ENCODE assay signal across 27 cellular contexts in the genomic region with DNA sequence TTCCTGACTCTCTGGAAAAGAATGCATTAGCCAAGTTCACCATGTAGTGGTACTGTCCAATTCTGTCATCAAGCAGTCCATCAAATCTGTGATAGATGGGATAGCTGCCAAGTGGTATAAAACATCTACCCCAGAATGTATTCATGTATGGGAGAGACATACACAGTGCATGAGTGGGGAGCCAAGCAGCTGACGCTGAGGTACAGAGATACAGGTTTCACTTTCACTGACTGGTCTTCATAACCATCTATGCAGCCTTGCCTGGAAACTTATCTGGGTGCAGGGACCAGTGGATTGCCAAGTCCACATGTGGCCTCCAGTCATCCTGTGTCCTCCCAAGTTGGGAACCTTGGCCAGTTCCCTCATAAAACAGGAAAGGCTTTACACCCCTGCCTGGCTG.
"Had no signal": no experiment of that assay in that cellular context is flagged by ENCODE, and none has a peak within 500 bp of the region (broad histone marks: within the 10 kb centered on the region; RNA-seq: fewer than 3 reads in every experiment).

No MANE protein-coding gene starts in this region.

- H3K9me3 Mint-ChIP-seq: memory B cell; stimulated activated effector memory CD8-positive, alpha-beta T cell treated with anti-CD3 and anti-CD28 coated beads, Interleukin-12 subunit alpha, Interleukin-12 subunit beta, amount 100 ng/mL, for 72 hours; type B pancreatic cell had no signal

- H3K36me3 ChIP-seq: left ventricle myocardium inferior, pancreas, prostate gland, spleen, suprapubic skin, thoracic aorta, tibial artery, uterus had no signal

- FAIRE-seq: islet of Langerhans, kidney, pancreas, small intestine had no signal

- H3K27me3 ChIP-seq: pancreas, spleen, suprapubic skin, tibial artery, uterus had no signal

- H3K27me3 Mint-ChIP-seq: memory B cell; natural killer cell treated with Interleukin-12 subunit alpha and Interleukin-12 subunit beta and Interleukin-15 and Interleukin-18, amount 100 ng/mL, for 72 hours; stimulated activated naive CD8-positive, alpha-beta T cell treated with anti-CD3 and anti-CD28 coated beads, Interleukin-15, Interleukin-2, amounts not matched to agents 100 ng/mL and 50 ng/mL, for 24 hours; type B pancreatic cell had no signal

- H3K4me1 ChIP-seq: left ventricle myocardium inferior, pancreas, prostate gland, spleen, suprapubic skin, tibial artery, uterus had no signal

- H3K36me3 Mint-ChIP-seq: memory B cell; natural killer cell treated with Interleukin-12 subunit alpha and Interleukin-12 subunit beta and Interleukin-15 and Interleukin-18, amount 100 ng/mL, for 72 hours; stimulated activated effector memory CD8-positive, alpha-beta T cell treated with anti-CD3 and anti-CD28 coated beads, Interleukin-12 subunit alpha, Interleukin-12 subunit beta, amount 100 ng/mL, for 72 hours; type B pancreatic cell had no signal

- ATAC-seq: mucosa of descending colon; naive thymus-derived CD4-positive, alpha-beta T cell; natural killer cell treated with Interleukin-12 subunit alpha and Interleukin-12 subunit beta and Interleukin-15 and Interleukin-18, amount 100 ng/mL, for 72 hours; pancreas; right cardiac atrium; sciatic nerve; stimulated activated effector memory CD8-positive, alpha-beta T cell treated with anti-CD3 and anti-CD28 coated beads, Interleukin-12 subunit alpha, Interleukin-12 subunit beta, amount 100 ng/mL, for 72 hours had no signal

- H3K9me3 ChIP-seq: pancreas, prostate gland, thoracic aorta, uterus had no signal

- H3K4me1 Mint-ChIP-seq: immature natural killer cell; memory B cell; stimulated activated effector memory CD8-positive, alpha-beta T cell treated with anti-CD3 and anti-CD28 coated beads, Interleukin-12 subunit alpha, Interleukin-12 subunit beta, amount 100 ng/mL, for 72 hours had no signal

- H3K27ac ChIP-seq: left ventricle myocardium inferior, pancreas, prostate gland, spleen, suprapubic skin, thoracic aorta, tibial artery, uterus had no signal

- H3K27ac Mint-ChIP-seq: immature natural killer cell; memory B cell; naive thymus-derived CD4-positive, alpha-beta T cell; natural killer cell treated with Interleukin-12 subunit alpha and Interleukin-12 subunit beta and Interleukin-15 and Interleukin-18, amount 100 ng/mL, for 72 hours; stimulated activated effector memory CD8-positive, alpha-beta T cell treated with anti-CD3 and anti-CD28 coated beads, Interleukin-12 subunit alpha, Interleukin-12 subunit beta, amount 100 ng/mL, for 72 hours; stimulated activated naive CD8-positive, alpha-beta T cell treated with anti-CD3 and anti-CD28 coated beads, Interleukin-15, Interleukin-2, amounts not matched to agents 100 ng/mL and 50 ng/mL, for 24 hours; type B pancreatic cell had no signal

- H3K4me3 Mint-ChIP-seq: immature natural killer cell; memory B cell; naive thymus-derived CD4-positive, alpha-beta T cell; natural killer cell treated with Interleukin-12 subunit alpha and Interleukin-12 subunit beta and Interleukin-15 and Interleukin-18, amount 100 ng/mL, for 72 hours; stimulated activated effector memory CD8-positive, alpha-beta T cell treated with anti-CD3 and anti-CD28 coated beads, Interleukin-12 subunit alpha, Interleukin-12 subunit beta, amount 100 ng/mL, for 72 hours; stimulated activated naive CD8-positive, alpha-beta T cell treated with anti-CD3 and anti-CD28 coated beads, Interleukin-15, Interleukin-2, amounts not matched to agents 100 ng/mL and 50 ng/mL, for 24 hours; type B pancreatic cell had no signal

- H3K4me3 ChIP-seq: left ventricle myocardium inferior, lung, mucosa of descending colon, pancreas, prostate gland, spleen, suprapubic skin, thoracic aorta, tibial artery, uterus had no signal

- DNase-seq: hypothalamus; immature natural killer cell; kidney; left ventricle myocardium inferior; midbrain; mucosa of descending colon; naive thymus-derived CD4-positive, alpha-beta T cell; pancreas; retina; right cardiac atrium; small intestine; spleen; stimulated activated CD4-positive, alpha-beta T cell treated with anti-CD3 and anti-CD28 coated beads, Interleukin-4, amount 100 ng/mL, for 24 hours; stimulated activated naive CD4-positive, alpha-beta T cell; tibial artery; uterus had no signal
